1 cellular context compared by ENCODE assay signal in the genomic region with DNA sequence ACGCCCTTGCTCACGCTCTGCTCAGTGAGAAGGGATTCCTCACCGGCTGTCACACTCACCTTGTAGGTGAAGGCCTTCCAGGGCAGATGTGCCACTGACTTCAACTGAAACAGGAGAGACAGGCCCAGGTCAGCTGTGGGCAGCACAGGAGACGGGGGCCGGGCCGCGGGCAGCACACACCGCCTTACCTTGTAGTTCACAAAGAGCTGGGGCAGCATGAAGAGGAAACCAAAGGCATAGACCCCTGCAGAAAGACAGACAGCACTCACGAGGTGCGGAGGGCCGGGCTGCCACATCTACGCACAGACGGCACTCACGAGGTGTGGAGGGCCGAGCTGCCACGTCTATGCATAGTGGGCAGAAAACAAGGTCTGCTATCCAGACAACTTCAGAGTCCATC.
TF ChIP-seq lines count a peak whose summit lies in the region.

No MANE protein-coding gene starts in this region.

TF ChIP-seq in HEK293T, 16 proteins besides CTCF, POLR2A, EP300 and RAD21:
- TF ChIP-seq TARDBP (IDR thresholded peaks at IDR 0.05) = no peak
- TF ChIP-seq ZNF384 (IDR thresholded peaks at IDR 0.05) = no peak
- TF ChIP-seq FOXK2 (IDR thresholded peaks at IDR 0.05) = no peak
- no peak for TF ChIP-seq HDGF (IDR thresholded peaks at IDR 0.05; ENCODE audit: borderline replicate concordance)
- no peak for TF ChIP-seq BHLHE40 (IDR thresholded peaks at IDR 0.05; ENCODE audit: borderline replicate concordance)
- no peak for TF ChIP-seq SP1 (IDR thresholded peaks at IDR 0.05)
- TF ChIP-seq L3MBTL2 (conservative IDR thresholded peaks at IDR 0.05) = no peak
- no peak for TF ChIP-seq CTBP1 (IDR thresholded peaks at IDR 0.05; ENCODE audit: borderline replicate concordance)
- TF ChIP-seq FOXA1 (IDR thresholded peaks at IDR 0.05) = no peak
- TF ChIP-seq ELF4 (IDR thresholded peaks at IDR 0.05) = no peak
- TF ChIP-seq ARNT (IDR thresholded peaks at IDR 0.05) = no peak
- no peak for TF ChIP-seq FOXM1 (IDR thresholded peaks at IDR 0.05; ENCODE audit: borderline replicate concordance)
- no peak for TF ChIP-seq NFRKB (IDR thresholded peaks at IDR 0.05)
- no peak for TF ChIP-seq SUZ12 (IDR thresholded peaks at IDR 0.05)
- TF ChIP-seq, protein P1, sequence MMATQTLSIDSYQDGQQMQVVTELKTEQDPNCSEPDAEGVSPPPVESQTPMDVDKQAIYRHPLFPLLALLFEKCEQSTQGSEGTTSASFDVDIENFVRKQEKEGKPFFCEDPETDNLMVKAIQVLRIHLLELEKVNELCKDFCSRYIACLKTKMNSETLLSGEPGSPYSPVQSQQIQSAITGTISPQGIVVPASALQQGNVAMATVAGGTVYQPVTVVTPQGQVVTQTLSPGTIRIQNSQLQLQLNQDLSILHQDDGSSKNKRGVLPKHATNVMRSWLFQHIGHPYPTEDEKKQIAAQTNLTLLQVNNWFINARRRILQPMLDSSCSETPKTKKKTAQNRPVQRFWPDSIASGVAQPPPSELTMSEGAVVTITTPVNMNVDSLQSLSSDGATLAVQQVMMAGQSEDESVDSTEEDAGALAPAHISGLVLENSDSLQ (IDR thresholded peaks at IDR 0.05) = no peak
- TF ChIP-seq LEF1 (IDR thresholded peaks at IDR 0.05; ENCODE audit: borderline replicate concordance) = no peak
